Comparison of ENCODE assay signal across 20 cellular contexts in the genomic region with DNA sequence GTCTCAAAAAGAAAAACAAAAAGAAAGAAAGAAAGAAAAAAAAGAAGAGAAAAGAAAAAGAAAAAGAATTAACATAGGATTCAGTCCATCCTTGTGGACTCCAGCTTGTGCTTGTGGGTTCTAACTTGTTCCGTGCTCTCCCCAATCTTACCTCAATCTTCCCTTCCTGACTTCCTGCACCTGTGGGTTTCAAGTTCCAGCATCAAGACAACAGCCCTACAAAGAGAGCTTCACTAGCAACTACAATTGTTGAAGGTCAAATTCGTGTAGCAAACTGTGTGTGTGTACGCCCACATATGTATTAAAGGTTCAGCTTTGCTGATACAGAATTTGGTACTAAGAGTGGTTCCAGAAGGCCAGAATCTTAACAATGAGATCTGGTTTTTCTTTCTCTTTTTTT. TPM values are rescaled to one million over a fixed set of nuclear protein-coding genes. Genes with fewer than 3 reads are reported as not detected.
DNase-seq lines count a peak whose midpoint lies in the region; ATAC-seq and TF ChIP-seq lines count a peak whose summit lies in the region.
"Had no signal": no experiment of that assay in that cellular context is flagged by ENCODE, and none has a peak within 500 bp of the region (broad histone marks: within the 10 kb centered on the region; RNA-seq: fewer than 3 reads in every experiment).

No MANE protein-coding gene starts in this region.

- CTCF ChIA-PET in PC-3 (lab: Charles Lee), result no interaction called here

- H3K4me2 ChIP-seq in PC-3 (ENCODE audit: low read length), result no peak overlapping the region

- intact Hi-C loops in vagina (cut with DNase I), result no loop called here
- intact Hi-C loops in PC-3 (cut with micrococcal nuclease), result no loop called here

- H3K27me3 ChIP-seq in vagina (no peaks in the 10 kb centered on the region), PC-3 (ENCODE audit: low read length) (no peaks in the 10 kb centered on the region)

- H3K4me3 Mint-ChIP-seq in T-helper 1 cell treated with Interleukin-12 subunit alpha and Interleukin-12 subunit beta and Interleukin-4 antibody, amounts not matched to agents 30 μg/mL and 1 μg/mL, for 36 hours, result peak overlapping the region; percentile 9
- H3K4me3 Mint-ChIP-seq in activated naive CD8-positive, alpha-beta T cell, result no peak overlapping the region
- no peak overlapping the region for H3K4me3 Mint-ChIP-seq in activated naive CD8-positive, alpha-beta T cell treated with anti-CD3 and anti-CD28 coated beads for 36 hours
- no peak overlapping the region for H3K4me3 Mint-ChIP-seq in activated naive CD8-positive, alpha-beta T cell treated with anti-CD3 and anti-CD28 coated beads, Interleukin-2, amount 50 U/mL, for 24 hours
- H3K4me3 Mint-ChIP-seq: B cell had no signal

- H3K36me3 ChIP-seq in vagina (no peaks in the 10 kb centered on the region), PC-3 (ENCODE audit: low read depth, low read length) (no peaks in the 10 kb centered on the region)

- no peak overlapping the region for H2AFZ ChIP-seq in PC-3 (ENCODE audit: low read length)

- H3K9me2 ChIP-seq in PC-3 (replicated peaks; ENCODE audit: low read length), result no peaks in the 10 kb centered on the region

- H3K9me3 Mint-ChIP-seq in T-helper 1 cell treated with Interleukin-12 subunit alpha and Interleukin-12 subunit beta and Interleukin-4 antibody, amounts not matched to agents 30 μg/mL and 1 μg/mL, for 36 hours, result peaks cover 12% of the 10 kb centered on the region
- peaks cover 3% of the 10 kb centered on the region for H3K9me3 Mint-ChIP-seq in activated naive CD8-positive, alpha-beta T cell (ENCODE audit: low read depth)
- H3K9me3 Mint-ChIP-seq in activated naive CD8-positive, alpha-beta T cell treated with anti-CD3 and anti-CD28 coated beads for 36 hours, result peaks cover 16% of the 10 kb centered on the region
- peaks cover 15% of the 10 kb centered on the region for H3K9me3 Mint-ChIP-seq in activated naive CD8-positive, alpha-beta T cell treated with anti-CD3 and anti-CD28 coated beads, Interleukin-2, amount 50 U/mL, for 24 hours

- H3K4me1 ChIP-seq in vagina (peaks cover 19% of the 10 kb centered on the region), PC-3 (ENCODE audit: insufficient read depth, low read length) (no peaks in the 10 kb centered on the region)

- H3K9ac ChIP-seq in PC-3 (ENCODE audit: low read length), result no peak overlapping the region

- no peaks in the 10 kb centered on the region for H3K79me2 ChIP-seq in PC-3 (ENCODE audit: low read length)

- peaks cover 20% of the 10 kb centered on the region for H3K4me1 Mint-ChIP-seq in T-helper 1 cell treated with Interleukin-12 subunit alpha and Interleukin-12 subunit beta and Interleukin-4 antibody, amounts not matched to agents 30 μg/mL and 1 μg/mL, for 36 hours (ENCODE audit: low read depth)
- peaks cover 45% of the 10 kb centered on the region for H3K4me1 Mint-ChIP-seq in activated naive CD8-positive, alpha-beta T cell (ENCODE audit: low read depth)
- H3K4me1 Mint-ChIP-seq in activated naive CD8-positive, alpha-beta T cell treated with anti-CD3 and anti-CD28 coated beads for 36 hours, result peaks cover 23% of the 10 kb centered on the region
- H3K4me1 Mint-ChIP-seq in activated naive CD8-positive, alpha-beta T cell treated with anti-CD3 and anti-CD28 coated beads, Interleukin-2, amount 50 U/mL, for 24 hours, result peaks cover 44% of the 10 kb centered on the region

- H3F3A ChIP-seq in PC-3 (ENCODE audit: low read length, unreplicated experiment), result no peaks in the 10 kb centered on the region

- no peak for TF ChIP-seq POLR2A in vagina (IDR thresholded peaks at IDR 0.05)

- H3K27me3 Mint-ChIP-seq in T-helper 1 cell treated with Interleukin-12 subunit alpha and Interleukin-12 subunit beta and Interleukin-4 antibody, amounts not matched to agents 30 μg/mL and 1 μg/mL, for 36 hours (ENCODE audit: low read depth), result no peaks in the 10 kb centered on the region
- no peaks in the 10 kb centered on the region for H3K27me3 Mint-ChIP-seq in activated naive CD8-positive, alpha-beta T cell
- H3K27me3 Mint-ChIP-seq in activated naive CD8-positive, alpha-beta T cell treated with anti-CD3 and anti-CD28 coated beads for 36 hours, result no peaks in the 10 kb centered on the region
- no peaks in the 10 kb centered on the region for H3K27me3 Mint-ChIP-seq in activated naive CD8-positive, alpha-beta T cell treated with anti-CD3 and anti-CD28 coated beads, Interleukin-2, amount 50 U/mL, for 24 hours
- H3K27me3 Mint-ChIP-seq: B cell had no signal

- no peak for DNase-seq in T-helper 1 cell
- no peak for DNase-seq in activated naive CD8-positive, alpha-beta T cell treated with anti-CD3 and anti-CD28 coated beads for 36 hours
- DNase-seq in activated naive CD8-positive, alpha-beta T cell treated with anti-CD3 and anti-CD28 coated beads, Interleukin-2, amount 50 U/mL, for 24 hours, result no peak
- DNase-seq in vagina (ENCODE audit: extremely low spot score in 2 of 2), result peak in 1 of 2 donors; percentile 58
- DNase-seq in cerebellar cortex (ENCODE audit: low spot score), result no peak
- DNase-seq in PC-3, result no peak
- DNase-seq: CD8-positive, alpha-beta memory T cell; DMS79 treated with DMSO at 0.1 percent for 48 hours; Kasumi-1; MM.1S; NCI-H1105; NCI-H187; NCI-H226; NCI-H524 treated with DMSO at 0.1 percent for 48 hours had no signal

- H3K27ac Mint-ChIP-seq in T-helper 1 cell treated with Interleukin-12 subunit alpha and Interleukin-12 subunit beta and Interleukin-4 antibody, amounts not matched to agents 30 μg/mL and 1 μg/mL, for 36 hours, result no peak overlapping the region
- peak overlapping the region; percentile 13 for H3K27ac Mint-ChIP-seq in activated naive CD8-positive, alpha-beta T cell
- no peak overlapping the region for H3K27ac Mint-ChIP-seq in activated naive CD8-positive, alpha-beta T cell treated with anti-CD3 and anti-CD28 coated beads for 36 hours
- H3K27ac Mint-ChIP-seq in activated naive CD8-positive, alpha-beta T cell treated with anti-CD3 and anti-CD28 coated beads, Interleukin-2, amount 50 U/mL, for 24 hours, result no peak overlapping the region
- H3K27ac Mint-ChIP-seq: B cell had no signal

- no peak for TF ChIP-seq CTCF in vagina (IDR thresholded peaks at IDR 0.05)
- TF ChIP-seq CTCF in PC-3 (conservative IDR thresholded peaks at IDR 0.05; ENCODE audit: low read depth, low read length), result no peak

- H3K9me3 ChIP-seq in vagina (no peaks in the 10 kb centered on the region), PC-3 (ENCODE audit: low read length) (no peaks in the 10 kb centered on the region)

- no peaks in the 10 kb centered on the region for H4K20me1 ChIP-seq in PC-3 (ENCODE audit: low read length)

- no TSS peak for BruUV-seq in PC-3 (replicated peaks; lab: Mats Ljungman, UMichigan)

- H3K27ac ChIP-seq in vagina (peak overlapping the region; percentile 2), PC-3 (ENCODE audit: low read length) (no peak overlapping the region)
- H3K27ac ChIP-seq: 22Rv1 had no signal

- peak; percentile 65 for ATAC-seq in activated naive CD8-positive, alpha-beta T cell treated with anti-CD3 and anti-CD28 coated beads, Interleukin-2, amount 50 U/mL, for 24 hours
- ATAC-seq in PC-3, result no peak
- ATAC-seq: HepG2 had no signal

- POLR2A ChIA-PET in PC-3 (lab: Charles Lee; ENCODE audit: unreplicated experiment), result no interaction called here

- no peak overlapping the region for H3K4me3 ChIP-seq in vagina
- H3K4me3 ChIP-seq in PC-3 (ENCODE audit: low read length), result no peak overlapping the region

- H3K36me3 Mint-ChIP-seq in T-helper 1 cell treated with Interleukin-12 subunit alpha and Interleukin-12 subunit beta and Interleukin-4 antibody, amounts not matched to agents 30 μg/mL and 1 μg/mL, for 36 hours (ENCODE audit: low read depth), result peaks cover 9% of the 10 kb centered on the region
- H3K36me3 Mint-ChIP-seq in activated naive CD8-positive, alpha-beta T cell, result no peaks in the 10 kb centered on the region
- peaks cover 2% of the 10 kb centered on the region for H3K36me3 Mint-ChIP-seq in activated naive CD8-positive, alpha-beta T cell treated with anti-CD3 and anti-CD28 coated beads for 36 hours
- H3K36me3 Mint-ChIP-seq in activated naive CD8-positive, alpha-beta T cell treated with anti-CD3 and anti-CD28 coated beads, Interleukin-2, amount 50 U/mL, for 24 hours (ENCODE audit: low read depth), result peaks cover 9% of the 10 kb centered on the region

RNA-seq across cellular contexts. Expression of a gene that starts 25.3 kb away (rescaled TPM):
- 100 to 1,000 TPM; 272 to 275 TPM for total RNA-seq in activated naive CD8-positive, alpha-beta T cell treated with anti-CD3 and anti-CD28 coated beads for 36 hours
- total RNA-seq in vagina (144 TPM), PC-3 (2014; rRNA removed) (114 and 123 TPM in 2 replicates)
- total RNA-seq: G401, HepG2 had no signal

RNA-seq across cellular contexts. Expression of a gene that starts 36.8 kb away (rescaled TPM):
- under 1 TPM; 0.54 to 0.62 TPM for total RNA-seq in activated naive CD8-positive, alpha-beta T cell treated with anti-CD3 and anti-CD28 coated beads for 36 hours
- 3.4 TPM for total RNA-seq in vagina
- not detected in 2 replicates for total RNA-seq in PC-3 (2014; rRNA removed)
- total RNA-seq: G401, HepG2 had no signal

RNA-seq across cellular contexts. Expression of a gene that starts 41.2 kb away (rescaled TPM):
- 1 to 10 TPM; 1.1 TPM for total RNA-seq in activated naive CD8-positive, alpha-beta T cell treated with anti-CD3 and anti-CD28 coated beads for 36 hours
- total RNA-seq in vagina (135 TPM), PC-3 (2014; rRNA removed) (not detected in 2 replicates)
- total RNA-seq: CD8-positive, alpha-beta memory T cell; G401; HepG2 had no signal

RNA-seq across cellular contexts. Expression of a gene that starts 45.0 kb away (rescaled TPM):
- not detected for total RNA-seq in activated naive CD8-positive, alpha-beta T cell treated with anti-CD3 and anti-CD28 coated beads for 36 hours
- total RNA-seq in vagina (32.9 TPM), PC-3 (2014; rRNA removed) (0.22 TPM in 1 of 2 replicates, not detected in the other)
- total RNA-seq: HepG2 had no signal

RNA-seq across cellular contexts. Expression of a gene that starts 48.7 kb away (rescaled TPM):
- not detected for total RNA-seq in activated naive CD8-positive, alpha-beta T cell treated with anti-CD3 and anti-CD28 coated beads for 36 hours
- total RNA-seq in vagina (not detected), PC-3 (2014; rRNA removed) (not detected in 2 replicates)
- total RNA-seq: CD8-positive, alpha-beta memory T cell; G401; HepG2 had no signal

Comparison
In these comparisons a context has a peak if more than half of its experiments do, and no peak if none do; other contexts are left out.
1. RNA of a gene that starts 41.2 kb away (total RNA-seq): 135 TPM in vagina (single experiment); 1.1 TPM in activated naive CD8-positive, alpha-beta T cell treated with anti-CD3 and anti-CD28 coated beads for 36 hours and not detected in PC-3; every median in the first group is over 10 times any median in the second.